5 cellular contexts compared by ENCODE assay signal in the genomic region with DNA sequence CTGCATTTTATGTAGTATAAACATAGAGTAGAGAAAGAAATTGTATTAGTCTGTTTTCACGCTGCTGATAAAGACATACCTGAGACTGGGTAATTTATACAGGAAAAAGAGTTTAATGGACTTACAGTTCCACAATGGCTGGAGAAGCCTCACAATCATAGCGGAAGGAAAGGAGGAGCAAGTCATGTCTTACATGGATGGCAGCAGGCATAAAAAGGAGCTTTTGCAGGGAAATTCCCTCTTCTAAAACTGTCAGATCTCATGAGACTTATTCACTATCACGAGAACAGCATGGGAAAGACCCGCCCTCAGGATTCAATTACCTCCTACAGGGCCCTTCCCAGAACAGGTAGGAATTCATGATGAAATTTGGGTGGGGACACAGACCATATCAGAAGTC.
DNase-seq lines count a peak whose midpoint lies in the region; ATAC-seq, FAIRE-seq and TF ChIP-seq lines count a peak whose summit lies in the region.
"Not testable (repeated sequence)": the region's sequence is repeated elsewhere in the genome, so short reads cannot be mapped to it uniquely, and the experiment has no call there.

No MANE protein-coding gene starts in this region.

- H3K4me1 ChIP-seq in PC-9 (replicated peaks; ENCODE audit: insufficient read depth) (peaks cover 45% of the 10 kb centered on the region), K562 (replicated peaks in 1 of 2; ENCODE audit: control insufficient read depth in 2 of 2, insufficient read depth in 2 of 2, low read length in 2 of 2) (peaks cover 7 to 11% of the 10 kb centered on the region in 2 experiments; a peak in 3 of 5 replicates)
- H3K4me1 ChIP-seq in endodermal cell (ENCODE audit: control insufficient read depth, insufficient read depth, low read length); mesenchymal stem cell (ENCODE audit: control insufficient read depth, insufficient read depth, low read depth, low read length): not testable (repeated sequence)

- not testable (repeated sequence) for H3K9me2 ChIP-seq in PC-9 (ENCODE audit: insufficient read depth)

- peaks cover 47% of the 10 kb centered on the region for H3K4me1 Mint-ChIP-seq in activated T-helper 17 cell treated with anti-CD3 and anti-CD28 coated beads, Interleukin-2, amount 50 U/mL, for 72 hours
- H3K4me1 Mint-ChIP-seq in endodermal cell, result not testable (repeated sequence)

- not testable (repeated sequence) for TF ChIP-seq CTCF in PC-9 (conservative IDR thresholded peaks at IDR 0.05); K562 (IDR thresholded peaks at IDR 0.05 in 2 of 3, conservative IDR thresholded peaks at IDR 0.05 in 1 of 3; ENCODE audit: insufficient read depth in 2 of 3, low read depth in 1 of 3, low read length in 3 of 3); endodermal cell (conservative IDR thresholded peaks at IDR 0.05)

- not testable (repeated sequence) for H4K20me1 ChIP-seq in PC-9 (ENCODE audit: insufficient read depth); K562 (replicated peaks; ENCODE audit: control insufficient read depth, insufficient read depth, low read length)

- not testable (repeated sequence) for H3K14ac ChIP-seq in mesenchymal stem cell (ENCODE audit: low read length in 2 of 2)

- FAIRE-seq in K562 (lab: Jason Lieb, UNC), result not testable (repeated sequence)

- not testable (repeated sequence) for TF ChIP-seq POLR2A in K562 (conservative IDR thresholded peaks at IDR 0.05)

- H3K27me3 Mint-ChIP-seq in activated T-helper 17 cell treated with anti-CD3 and anti-CD28 coated beads, Interleukin-2, amount 50 U/mL, for 72 hours, result not testable (repeated sequence)
- H3K27me3 Mint-ChIP-seq in endodermal cell (ENCODE audit: insufficient read depth), result peaks cover 19% of the 10 kb centered on the region

- H3K9me1 ChIP-seq in K562 (ENCODE audit: control insufficient read depth, insufficient read depth, low read length), result not testable (repeated sequence)

- not testable (repeated sequence) for H2BK120ac ChIP-seq in mesenchymal stem cell (ENCODE audit: low read depth, low read length)

- not testable (repeated sequence) for H3K4me3 ChIP-seq in PC-9; K562; mesenchymal stem cell (ENCODE audit: insufficient read depth in 1 of 2, low read depth in 1 of 2, low read length in 2 of 2)
- H3K4me3 ChIP-seq in endodermal cell (ENCODE audit: low read length), result peak overlapping the region; percentile 14

- H3K27ac ChIP-seq in PC-9, result peak overlapping the region; percentile 97; the same call in 1 of the 2 replicates
- not testable (repeated sequence) for H3K27ac ChIP-seq in K562 (ENCODE audit: extremely low read depth, low read depth, low read length); endodermal cell (ENCODE audit: low read depth, low read length); mesenchymal stem cell (ENCODE audit: low read length, poor library complexity, severe bottlenecking)

- in situ Hi-C loops in K562 (cut with MboI), result not testable (repeated sequence)

- H3K79me2 ChIP-seq in PC-9 (ENCODE audit: low read depth); K562 (ENCODE audit: control insufficient read depth, insufficient read depth, low read length): not testable (repeated sequence)

- H3K9me3 Mint-ChIP-seq in activated T-helper 17 cell treated with anti-CD3 and anti-CD28 coated beads, Interleukin-2, amount 50 U/mL, for 72 hours; endodermal cell: not testable (repeated sequence)

- not testable (repeated sequence) for H3K9me3 ChIP-seq in PC-9 (ENCODE audit: insufficient read depth, low read depth); K562 (replicated peaks; ENCODE audit: control insufficient read depth, insufficient read depth, low read depth, low read length); mesenchymal stem cell (ENCODE audit: control insufficient read depth, low read length)
- H3K9me3 ChIP-seq in endodermal cell (ENCODE audit: control insufficient read depth, low read length), result peaks cover 15% of the 10 kb centered on the region

- H2BK15ac ChIP-seq in mesenchymal stem cell (ENCODE audit: low read depth, poor library complexity, severe bottlenecking), result not testable (repeated sequence)

- ATAC-seq in activated T-helper 17 cell treated with anti-CD3 and anti-CD28 coated beads, Interleukin-2, amount 50 U/mL, for 72 hours (replicated peaks); K562: not testable (repeated sequence)

- TF ChIP-seq EP300 in K562 (IDR thresholded peaks at IDR 0.05; ENCODE audit: low read length), result not testable (repeated sequence)

- H2BK12ac ChIP-seq in mesenchymal stem cell (ENCODE audit: low read length in 2 of 2), result not testable (repeated sequence)

- H4K8ac ChIP-seq in mesenchymal stem cell (ENCODE audit: low read length), result not testable (repeated sequence)

- not testable (repeated sequence) for H3K27me3 ChIP-seq in PC-9 (ENCODE audit: insufficient read depth, low read depth); K562 (ENCODE audit: control insufficient read depth in 2 of 2, insufficient read depth in 2 of 2, low read length in 2 of 2); endodermal cell (ENCODE audit: control insufficient read depth, insufficient read depth, low read length, poor library complexity, severe bottlenecking); mesenchymal stem cell (ENCODE audit: control insufficient read depth in 1 of 2, insufficient read depth in 1 of 2, low read length in 2 of 2)

- not testable (repeated sequence) for H3K9ac ChIP-seq in K562 (ENCODE audit: insufficient read depth in 1 of 2, low read depth in 2 of 2, low read length in 2 of 2); endodermal cell (ENCODE audit: extremely low read depth, low read length, poor library complexity, severe bottlenecking)
- H3K9ac ChIP-seq in mesenchymal stem cell (ENCODE audit: low read length), result peak overlapping the region; percentile 72

- peaks cover 24% of the 10 kb centered on the region for H3K36me3 Mint-ChIP-seq in activated T-helper 17 cell treated with anti-CD3 and anti-CD28 coated beads, Interleukin-2, amount 50 U/mL, for 72 hours (ENCODE audit: low read depth)
- H3K36me3 Mint-ChIP-seq in endodermal cell (ENCODE audit: low read depth), result not testable (repeated sequence)

- not testable (repeated sequence) for H4K91ac ChIP-seq in mesenchymal stem cell (ENCODE audit: low read length)

- WGBS in K562 (ENCODE audit: insufficient coverage, low coverage, missing lambda C conversion rate), result 47% methylated on average over 4 of the region's 4 CpGs
- 86 to 96% methylated on average over 2 to 4 of the region's 4 CpGs for WGBS in endodermal cell (ENCODE audit: insufficient coverage in 1 of 2, insufficient read length in 1 of 2), 2 experiments
- WGBS in mesenchymal stem cell, result 92% methylated on average over 2 of the region's 4 CpGs

- not testable (repeated sequence) for H3K4ac ChIP-seq in mesenchymal stem cell (ENCODE audit: low read depth in 1 of 2, low read length in 2 of 2)

- DNase-seq in PC-9; K562 (ENCODE audit: extremely low read depth in 1 of 4, low spot score in 3 of 4); endodermal cell; mesenchymal stem cell: not testable (repeated sequence)

- TF ChIP-seq RAD21 in K562 (CRISPR knock-in tag; conservative IDR thresholded peaks at IDR 0.05 in 1 of 2, IDR thresholded peaks at IDR 0.05 in 1 of 2), result not testable (repeated sequence)

- CTCF ChIA-PET in PC-9 (lab: Charles Lee); K562 (lab: Yijun Ruan, JAX; ENCODE audit: low intra/inter-chr PET ratio): not testable (repeated sequence)

- H3K4me3 Mint-ChIP-seq in activated T-helper 17 cell treated with anti-CD3 and anti-CD28 coated beads, Interleukin-2, amount 50 U/mL, for 72 hours, result peak overlapping the region; percentile 90
- H3K4me3 Mint-ChIP-seq in endodermal cell, result not testable (repeated sequence)

- peaks cover 35% of the 10 kb centered on the region for H3F3A ChIP-seq in PC-9 (ENCODE audit: insufficient read depth, low read depth)

- not testable (repeated sequence) for H3K36me3 ChIP-seq in PC-9 (ENCODE audit: low read depth); K562 (ENCODE audit: control insufficient read depth, insufficient read depth, low read length); endodermal cell (ENCODE audit: control insufficient read depth, insufficient read depth, low read length); mesenchymal stem cell (ENCODE audit: control insufficient read depth in 1 of 2, insufficient read depth in 2 of 2, low read depth in 1 of 2, low read length in 2 of 2)

- H3K23ac ChIP-seq in mesenchymal stem cell (ENCODE audit: low read length in 2 of 2), result not testable (repeated sequence)

- BruUV-seq in PC-9 (replicated peaks; lab: Mats Ljungman, UMichigan); K562 (replicated peaks; lab: Mats Ljungman, UMichigan): not testable (repeated sequence)

- not testable (repeated sequence) for H3K79me1 ChIP-seq in mesenchymal stem cell (replicated peaks; ENCODE audit: low read length, poor library complexity, severe bottlenecking)

- POLR2A ChIA-PET in PC-9 (lab: Charles Lee; ENCODE audit: unreplicated experiment); K562 (lab: Yijun Ruan, JAX): not testable (repeated sequence)

- H3K18ac ChIP-seq in mesenchymal stem cell (ENCODE audit: low read depth in 1 of 2, low read length in 2 of 2), result not testable (repeated sequence)

- H3K4me2 ChIP-seq in PC-9; K562 (ENCODE audit: insufficient read depth, low read length); mesenchymal stem cell (ENCODE audit: low read length, poor library complexity, severe bottlenecking): not testable (repeated sequence)

- intact Hi-C loops in PC-9 (cut with micrococcal nuclease; ENCODE audit: unreplicated experiment); K562 (cut with micrococcal nuclease): not testable (repeated sequence)

- not testable (repeated sequence) for H2AK5ac ChIP-seq in mesenchymal stem cell (ENCODE audit: low read length, severe bottlenecking)

- H3K27ac Mint-ChIP-seq in activated T-helper 17 cell treated with anti-CD3 and anti-CD28 coated beads, Interleukin-2, amount 50 U/mL, for 72 hours; endodermal cell: not testable (repeated sequence)

- H2AFZ ChIP-seq in PC-9; K562 (ENCODE audit: low read depth, low read length); mesenchymal stem cell (ENCODE audit: low read depth, low read length): not testable (repeated sequence)

- H2BK5ac ChIP-seq in mesenchymal stem cell (ENCODE audit: low read depth, low read length, poor library complexity, severe bottlenecking), result not testable (repeated sequence)

TF ChIP-seq in K562, 482 proteins besides CTCF, POLR2A, EP300 and RAD21 (continues in another document):
- TF ChIP-seq TRIM24 (IDR thresholded peaks at IDR 0.05), result peak in 1 of 2 experiments; percentile 68; a peak in 1 of 4 replicates
